26 cellular contexts compared by ENCODE assay signal in the genomic region with DNA sequence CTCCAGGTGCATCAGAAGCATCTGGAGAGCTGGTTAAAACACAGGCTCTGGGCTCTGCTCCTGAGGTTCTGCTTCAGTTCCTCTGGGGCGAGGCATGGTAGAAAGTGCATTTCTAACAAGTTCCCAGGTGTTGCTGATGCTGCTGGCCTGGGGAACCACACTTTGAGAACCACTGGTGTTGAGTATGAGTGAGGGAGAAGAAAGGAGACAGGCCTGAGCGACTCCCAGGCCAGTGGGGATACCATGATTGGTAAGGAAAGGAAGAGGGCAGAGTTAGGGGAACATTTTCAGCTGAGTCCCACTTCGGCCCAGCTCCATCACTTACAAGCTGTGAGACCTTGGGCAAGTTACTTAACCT. TPM values are rescaled to one million over a fixed set of nuclear protein-coding genes. Genes with fewer than 3 reads are reported as not detected.
"Had no signal": no experiment of that assay in that cellular context is flagged by ENCODE, and none has a peak within 500 bp of the region (broad histone marks: within the 10 kb centered on the region; RNA-seq: fewer than 3 reads in every experiment).

No MANE protein-coding gene starts in this region.

- DNase-seq: heart right ventricle; islet precursor cell; left ventricle myocardium inferior; mesendoderm; naive B cell; small intestine; stimulated activated CD4-positive, alpha-beta T cell treated with anti-CD3 and anti-CD28 coated beads, Interleukin-1b, Interleukin-23, amount 100 ng/mL, for 48 hours; stimulated activated CD4-positive, alpha-beta T cell treated with anti-CD3 and anti-CD28 coated beads, Interleukin-2, amount 100 ng/mL, for 48 hours; stimulated activated CD4-positive, alpha-beta T cell treated with anti-CD3 and anti-CD28 coated beads, Interleukin-4, amount 100 ng/mL, for 4 hours; stimulated activated CD8-positive, alpha-beta memory T cell treated with anti-CD3 and anti-CD28 coated beads, Interleukin-4, amount 100 ng/mL, for 48 hours; stimulated activated naive B cell treated with anti-CD40 and anti-IgM and Interleukin-4, amounts not matched to agents 10 μg/mL and 1 μg/mL and 100 μg/mL, for 72 hours; stimulated activated naive CD8-positive, alpha-beta T cell treated with anti-CD3 and anti-CD28 coated beads, Interleukin-15, Interleukin-2, amounts not matched to agents 100 U/mL and 50 U/mL, for 24 hours; stomach; testis; thyroid gland; transverse colon; uterus had no signal

- H3K27me3 ChIP-seq: heart right ventricle, hepatocyte, pancreas, stomach, testis, thyroid gland, transverse colon, uterus had no signal

- H3K27ac ChIP-seq: heart right ventricle, hepatocyte, left ventricle myocardium inferior, pancreas, stomach, testis, thyroid gland, transverse colon, uterus had no signal

- H3K4me1 ChIP-seq: pancreas, testis, transverse colon, uterus had no signal

- H3K4me3 Mint-ChIP-seq: mesothelial cell of epicardium; naive B cell; nephron; neural crest cell; stimulated activated naive B cell treated with anti-CD40 and anti-IgM and Interleukin-4, amounts not matched to agents 10 μg/mL and 1 μg/mL and 100 μg/mL, for 72 hours had no signal

- H3K36me3 Mint-ChIP-seq: mesothelial cell of epicardium; naive B cell; stimulated activated naive B cell treated with anti-CD40 and anti-IgM and Interleukin-4, amounts not matched to agents 10 μg/mL and 1 μg/mL and 100 μg/mL, for 72 hours had no signal

- H3K36me3 ChIP-seq: left ventricle myocardium inferior, pancreas, thyroid gland, transverse colon, uterus had no signal

- ATAC-seq: heart right ventricle; pancreas; right cardiac atrium; sciatic nerve; stimulated activated naive B cell treated with anti-CD40 and anti-IgM and Interleukin-4, amounts not matched to agents 10 μg/mL and 1 μg/mL and 100 μg/mL, for 72 hours; stimulated activated naive CD8-positive, alpha-beta T cell treated with anti-CD3 and anti-CD28 coated beads, Interleukin-15, Interleukin-2, amounts not matched to agents 100 U/mL and 50 U/mL, for 24 hours had no signal

- H3K9me3 Mint-ChIP-seq: mesothelial cell of epicardium; naive B cell; nephron; neural crest cell; stimulated activated naive B cell treated with anti-CD40 and anti-IgM and Interleukin-4, amounts not matched to agents 10 μg/mL and 1 μg/mL and 100 μg/mL, for 72 hours had no signal

- H3K9me3 ChIP-seq: heart right ventricle, left ventricle myocardium inferior, pancreas, stomach, testis, thyroid gland, transverse colon, uterus had no signal

- H3K27ac Mint-ChIP-seq: mesothelial cell of epicardium; stimulated activated naive B cell treated with anti-CD40 and anti-IgM and Interleukin-4, amounts not matched to agents 10 μg/mL and 1 μg/mL and 100 μg/mL, for 72 hours had no signal

- H3K4me3 ChIP-seq: heart right ventricle, hepatocyte, left ventricle myocardium inferior, lung, pancreas, stomach, testis, thyroid gland, transverse colon, uterus had no signal

RNA-seq across cellular contexts. Expression of gene KIAA1755, which starts 36.8 kb away (rescaled TPM):
- total RNA-seq: renal cortical epithelial cell had no signal
